Comparison of ENCODE assay signal across 19 cellular contexts in the genomic region with DNA sequence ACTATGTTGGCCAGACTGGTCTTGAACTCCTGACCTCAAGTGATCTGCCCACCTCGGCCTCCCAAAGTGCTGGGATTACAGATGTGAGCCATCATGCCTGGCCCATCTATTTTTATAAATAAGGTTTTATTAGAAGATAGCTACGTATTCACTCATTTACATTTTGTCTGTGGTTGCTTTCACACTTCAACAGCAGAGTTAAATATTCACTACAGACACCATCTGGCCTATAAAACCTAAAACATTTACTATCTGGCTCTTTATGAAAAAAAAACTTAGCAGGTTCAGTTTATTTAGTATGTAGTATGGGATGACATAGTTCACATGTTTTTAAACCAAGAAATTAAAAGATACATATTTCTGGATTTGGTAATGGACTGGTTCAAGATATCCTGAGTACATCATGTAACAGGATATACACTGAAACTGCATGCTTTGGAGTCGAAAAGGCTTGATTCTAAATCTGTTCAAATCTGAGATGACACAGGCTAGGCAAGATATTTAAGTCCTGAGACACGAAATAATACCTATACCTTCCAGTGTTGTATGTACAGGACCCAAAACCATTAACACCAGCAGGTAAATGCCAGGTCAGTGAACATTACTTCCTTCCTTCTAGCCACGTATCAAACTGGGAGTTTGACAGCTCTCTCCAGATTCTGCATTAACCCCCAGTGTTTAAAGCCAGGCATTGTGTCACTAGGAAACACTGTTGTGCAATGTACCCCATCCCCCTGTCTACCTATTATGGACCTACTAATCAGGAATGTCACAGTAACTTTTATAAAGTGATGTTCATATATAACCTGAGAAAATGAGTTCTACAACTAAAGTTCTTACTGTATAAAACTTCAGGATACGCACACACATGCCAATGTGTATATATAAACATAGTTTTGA. TPM values are rescaled to one million over a fixed set of nuclear protein-coding genes. Genes with fewer than 3 reads are reported as not detected.
DNase-seq lines count a peak whose midpoint lies in the region; ATAC-seq, FAIRE-seq and TF ChIP-seq lines count a peak whose summit lies in the region.
"Had no signal": no experiment of that assay in that cellular context is flagged by ENCODE, and none has a peak within 500 bp of the region (broad histone marks: within the 10 kb centered on the region; RNA-seq: fewer than 3 reads in every experiment).

No MANE protein-coding gene starts in this region.

- ATAC-seq in GM18909 (IDR thresholded peaks at IDR 0.05; ENCODE audit: poor library complexity, unreplicated experiment) (peak; percentile 50), HG02981 (IDR thresholded peaks at IDR 0.05; ENCODE audit: unreplicated experiment) (peak; percentile 62), K562 (no peak), GM19328 (IDR thresholded peaks at IDR 0.05; ENCODE audit: unreplicated experiment) (no peak)
- ATAC-seq: WTC11 had no signal

- no peak overlapping the region for H3K14ac ChIP-seq in mesenchymal stem cell (ENCODE audit: low read length in 2 of 2)

- no peaks in the 10 kb centered on the region for H4K20me1 ChIP-seq in K562 (replicated peaks; ENCODE audit: control insufficient read depth, insufficient read depth, low read length)

- peaks cover 51% of the 10 kb centered on the region for H3K79me2 ChIP-seq in K562 (ENCODE audit: control insufficient read depth, insufficient read depth, low read length)

- TF ChIP-seq RAD21 in K562 (CRISPR knock-in tag; conservative IDR thresholded peaks at IDR 0.05 in 1 of 2, IDR thresholded peaks at IDR 0.05 in 1 of 2) = no peak

- H3K9me1 ChIP-seq in K562 (ENCODE audit: control insufficient read depth, insufficient read depth, low read length) = no peaks in the 10 kb centered on the region

- in situ Hi-C loops in K562 (cut with MboI) = no loop called here

- no TSS peak for BruUV-seq in K562 (replicated peaks; lab: Mats Ljungman, UMichigan)

- no peak for TF ChIP-seq EP300 in K562 (IDR thresholded peaks at IDR 0.05; ENCODE audit: low read length)

- H2AFZ ChIP-seq in K562 (ENCODE audit: low read depth, low read length) (no peak overlapping the region), mesenchymal stem cell (ENCODE audit: low read depth, low read length) (no peak overlapping the region)
- H2AFZ ChIP-seq: PC-9 had no signal

- CTCF ChIA-PET in K562 (lab: Yijun Ruan, JAX; ENCODE audit: low intra/inter-chr PET ratio) = no interaction called here

- H3K4ac ChIP-seq in mesenchymal stem cell (ENCODE audit: low read depth in 1 of 2, low read length in 2 of 2) = no peak overlapping the region

- no peak overlapping the region for H3K9ac ChIP-seq in K562 (ENCODE audit: insufficient read depth in 1 of 2, low read depth in 2 of 2, low read length in 2 of 2)
- no peak overlapping the region for H3K9ac ChIP-seq in mesenchymal stem cell (ENCODE audit: low read length)

- H3K4me1 ChIP-seq in K562 (replicated peaks in 1 of 2; ENCODE audit: control insufficient read depth in 2 of 2, insufficient read depth in 2 of 2, low read length in 2 of 2) (no peaks in the 10 kb centered on the region; a peak in 1 of 5 replicates), mesenchymal stem cell (ENCODE audit: control insufficient read depth, insufficient read depth, low read depth, low read length) (peaks cover 8% of the 10 kb centered on the region)

- no peak for FAIRE-seq in K562 (lab: Jason Lieb, UNC)
- FAIRE-seq: colon had no signal

- no peak overlapping the region for H2BK12ac ChIP-seq in mesenchymal stem cell (ENCODE audit: low read length in 2 of 2)

- H3K9me3 ChIP-seq in K562 (replicated peaks; ENCODE audit: control insufficient read depth, insufficient read depth, low read depth, low read length) = no peaks in the 10 kb centered on the region
- H3K9me3 ChIP-seq in mesenchymal stem cell (ENCODE audit: control insufficient read depth, low read length) = no peaks in the 10 kb centered on the region
- H3K9me3 ChIP-seq: adrenal gland, upper lobe of left lung had no signal

- H3K23ac ChIP-seq in mesenchymal stem cell (ENCODE audit: low read length in 2 of 2) = no peak overlapping the region

- no peak for DNase-seq in K562 (ENCODE audit: extremely low read depth in 1 of 4, low spot score in 3 of 4)
- DNase-seq in mesenchymal stem cell = no peak
- DNase-seq in amygdala (lab: John Stamatoyannopoulos, UW) = no peak
- no peak for DNase-seq in AG08396 (ENCODE audit: low spot score)
- DNase-seq: adrenal gland; DMS79 treated with DMSO at 0.1 percent for 48 hours; KBM-7; NCI-H1417 treated with DMSO at 0.1 percent for 48 hours; NCI-H510A; PC-9; stimulated activated CD4-positive, alpha-beta T cell treated with anti-CD3 and anti-CD28 coated beads, Interleukin-1b, Interleukin-23, amount 100 ng/mL, for 48 hours; stimulated activated CD8-positive, alpha-beta memory T cell treated with anti-CD3 and anti-CD28 coated beads, Interleukin-4, amount 100 ng/mL, for 48 hours had no signal

- H3K36me3 ChIP-seq in K562 (ENCODE audit: control insufficient read depth, insufficient read depth, low read length) = peaks cover 96% of the 10 kb centered on the region
- H3K36me3 ChIP-seq in mesenchymal stem cell (ENCODE audit: control insufficient read depth in 1 of 2, insufficient read depth in 2 of 2, low read depth in 1 of 2, low read length in 2 of 2) = peaks cover 11 to 92% of the 10 kb centered on the region in 2 experiments

- H3K18ac ChIP-seq in mesenchymal stem cell (ENCODE audit: low read depth in 1 of 2, low read length in 2 of 2) = no peak overlapping the region

- TF ChIP-seq CTCF in K562 (IDR thresholded peaks at IDR 0.05 in 2 of 3, conservative IDR thresholded peaks at IDR 0.05 in 1 of 3; ENCODE audit: insufficient read depth in 2 of 3, low read depth in 1 of 3, low read length in 3 of 3) = no peak

- intact Hi-C loops in K562 (cut with micrococcal nuclease) = no loop called here

- no peak overlapping the region for H3K4me2 ChIP-seq in K562 (ENCODE audit: insufficient read depth, low read length)
- no peak overlapping the region for H3K4me2 ChIP-seq in mesenchymal stem cell (ENCODE audit: low read length, poor library complexity, severe bottlenecking)
- H3K4me2 ChIP-seq: PC-9 had no signal

- H3K4me3 ChIP-seq in K562 = no peak overlapping the region
- H3K4me3 ChIP-seq in mesenchymal stem cell (ENCODE audit: insufficient read depth in 1 of 2, low read depth in 1 of 2, low read length in 2 of 2) = no peak overlapping the region
- H3K4me3 ChIP-seq: adrenal gland, PC-9, upper lobe of left lung had no signal

- H4K91ac ChIP-seq in mesenchymal stem cell (ENCODE audit: low read length) = no peak overlapping the region

- 81% methylated on average over 6 of the region's 6 CpGs for WGBS in K562 (ENCODE audit: insufficient coverage, low coverage, missing lambda C conversion rate)
- WGBS in mesenchymal stem cell = 93% methylated on average over 4 of the region's 6 CpGs

- POLR2A ChIA-PET in K562 (lab: Yijun Ruan, JAX) = interaction anchor here (0.6 to 2.1 kb wide), 4 partner anchors 11 to 147 kb away, joined by 3 to 8 read pairs (median 4); no protein-coding TSS in a partner anchor

- H3K27ac ChIP-seq in K562 (ENCODE audit: extremely low read depth, low read depth, low read length) = no peak overlapping the region
- H3K27ac ChIP-seq in mesenchymal stem cell (ENCODE audit: low read length, poor library complexity, severe bottlenecking) = peak overlapping the region; percentile 76
- H3K27ac ChIP-seq: adrenal gland, C4-2B, PC-9, upper lobe of left lung had no signal

- no peaks in the 10 kb centered on the region for H3K27me3 ChIP-seq in K562 (ENCODE audit: control insufficient read depth in 2 of 2, insufficient read depth in 2 of 2, low read length in 2 of 2)
- H3K27me3 ChIP-seq in mesenchymal stem cell (ENCODE audit: control insufficient read depth in 1 of 2, insufficient read depth in 1 of 2, low read length in 2 of 2) = no peaks in the 10 kb centered on the region
- H3K27me3 ChIP-seq: adrenal gland, upper lobe of left lung had no signal

- H2BK5ac ChIP-seq in mesenchymal stem cell (ENCODE audit: low read depth, low read length, poor library complexity, severe bottlenecking) = no peak overlapping the region

- TF ChIP-seq POLR2A in K562 (conservative IDR thresholded peaks at IDR 0.05) = no peak

- H3K79me1 ChIP-seq in mesenchymal stem cell (replicated peaks; ENCODE audit: low read length, poor library complexity, severe bottlenecking) = peaks cover 12% of the 10 kb centered on the region

- no peak overlapping the region for H2BK120ac ChIP-seq in mesenchymal stem cell (ENCODE audit: low read depth, low read length)

- H2BK15ac ChIP-seq in mesenchymal stem cell (ENCODE audit: low read depth, poor library complexity, severe bottlenecking) = no peak overlapping the region

- H2AK5ac ChIP-seq in mesenchymal stem cell (ENCODE audit: low read length, severe bottlenecking) = peak overlapping the region; percentile 19

- H4K8ac ChIP-seq in mesenchymal stem cell (ENCODE audit: low read length) = no peak overlapping the region

TF ChIP-seq in K562, 482 proteins besides CTCF, POLR2A, EP300 and RAD21 (continues in another document):
- TF ChIP-seq ZNF717 (CRISPR knock-in tag; IDR thresholded peaks at IDR 0.05) = no peak

RNA-seq across cellular contexts. Expression of a gene that starts 54.3 kb away (rescaled TPM):
- total RNA-seq in K562 (2011; cell fraction: chromatin; rRNA removed; ENCODE audit: low replicate concordance) = 13.1 and 24.6 TPM in 2 replicates
- 24.0 and 32.2 TPM in 2 replicates for total RNA-seq in K562 (2011; cell fraction: nucleolus; rRNA removed)
- total RNA-seq in K562 (2011; cell fraction: nucleoplasm; rRNA removed) = 29.8 and 31.2 TPM in 2 replicates
- total RNA-seq in K562 (2014; rRNA removed) = 12.1 and 20.7 TPM in 2 replicates
- 8.6 and 9.0 TPM in 2 replicates for total RNA-seq in K562 (2014; rRNA removed; fragmentation: Illumina TruSeq; extraction: Trizol)
- 17.6 and 18.3 TPM in 2 replicates for total RNA-seq in K562 (2015; rRNA removed; fragmentation: Illumina TruSeq; extraction: Trizol)
- 39.4 and 44.1 TPM in 2 replicates for total RNA-seq in K562 (2021)
- polyA plus RNA-seq in K562 (2011; rRNA removed) = 6.5 and 8.9 TPM in 2 replicates
- polyA plus RNA-seq in K562 (2011; cell fraction: cytosol; rRNA removed) = 8.4 and 12.2 TPM in 2 replicates
- 15.0 and 19.6 TPM in 2 replicates for polyA plus RNA-seq in K562 (2011; cell fraction: nucleus; rRNA removed)
- polyA plus RNA-seq in K562 (2012) = 39.4 and 99.6 TPM in 2 replicates
- 30.5 and 39.3 TPM in 2 replicates for polyA plus RNA-seq in K562 (2014; fragmentation: Illumina TruSeq; extraction: Trizol)
- polyA plus RNA-seq in K562 (2014; fragmentation: Nextera tagmentation; extraction: Ambion mirVana) = under 1 TPM; 0.38 to 0.56 TPM
- 20.4 and 24.5 TPM in 2 replicates for polyA plus RNA-seq in K562 (2014; rRNA removed)
- 4.6 and 6.4 TPM in 2 replicates for polyA minus RNA-seq in K562 (2011; rRNA and poly(A)+ RNA removed)
- polyA minus RNA-seq in K562 (2011; cell fraction: cytosol; rRNA and poly(A)+ RNA removed) = 12.1 and 19.4 TPM in 2 replicates
- polyA minus RNA-seq in K562 (2011; cell fraction: nucleus; rRNA and poly(A)+ RNA removed) = 3.4 and 3.8 TPM in 2 replicates
- 102 TPM for polyA plus RNA-seq in mesenchymal stem cell (2013, experiment 1 of 2)
- polyA plus RNA-seq in mesenchymal stem cell (2013, experiment 2 of 2) = 102 TPM

Comparison
In these comparisons a context has a peak if more than half of its experiments do, and no peak if none do; other contexts are left out.
1. ATAC-seq: peak in GM18909 (single experiment) and HG02981 (single experiment); none in K562 (single experiment) and GM19328 (single experiment).